In the genomic region with DNA sequence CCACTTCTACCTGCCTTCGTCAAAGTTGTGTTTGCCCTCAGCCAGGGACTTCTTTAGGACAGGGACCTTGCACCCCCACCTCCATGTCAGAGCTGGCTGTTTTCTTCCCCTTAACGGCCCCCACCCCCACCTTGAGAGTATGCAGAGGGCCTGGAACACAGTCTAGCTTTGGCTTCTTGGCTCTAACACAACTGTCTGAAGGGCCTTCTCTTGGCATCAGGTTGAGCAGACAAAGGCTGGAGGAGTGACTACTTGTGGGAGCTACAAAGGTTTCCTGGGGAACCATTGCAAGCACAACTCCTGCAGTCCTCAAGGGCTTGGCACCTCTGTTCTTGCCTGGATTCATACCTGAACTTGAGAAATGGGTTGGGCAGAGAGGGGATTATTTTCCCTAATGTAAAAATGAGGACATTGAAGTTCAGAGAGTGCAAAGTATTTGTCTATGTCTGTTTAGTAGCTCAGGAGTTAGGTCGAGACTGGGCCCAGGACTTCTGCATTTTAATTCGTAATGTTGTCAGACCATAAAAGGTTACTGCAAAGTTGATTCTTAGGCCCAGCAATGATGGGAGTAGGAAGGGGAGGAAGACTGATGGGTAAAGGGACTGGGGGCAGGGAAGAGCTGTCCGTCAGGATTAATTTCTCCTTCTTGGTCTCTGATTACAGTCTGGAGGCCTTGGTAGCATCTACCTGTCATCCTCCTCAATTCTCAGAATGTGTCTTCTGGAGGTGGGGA, we compare ENCODE assay signal across 19 cellular contexts. TPM values are rescaled to one million over a fixed set of nuclear protein-coding genes. Genes with fewer than 3 reads are reported as not detected.
DNase-seq lines count a peak whose midpoint lies in the region; ATAC-seq, FAIRE-seq and TF ChIP-seq lines count a peak whose summit lies in the region.
"Had no signal": no experiment of that assay in that cellular context is flagged by ENCODE, and none has a peak within 500 bp of the region (broad histone marks: within the 10 kb centered on the region; RNA-seq: fewer than 3 reads in every experiment).

No MANE protein-coding gene starts in this region.

- H3K27me3 ChIP-seq in right atrium auricular region (no peaks in the 10 kb centered on the region), gastroesophageal sphincter (peaks cover 11% of the 10 kb centered on the region), suprapubic skin (no peaks in the 10 kb centered on the region)

- no peak for FAIRE-seq in GM12891 (lab: Jason Lieb, UNC)
- FAIRE-seq: A549, GM12892, GM19239, RCC 7860 had no signal

- TF ChIP-seq EP300 in gastroesophageal sphincter (IDR thresholded peaks at IDR 0.05) (no peak), suprapubic skin (IDR thresholded peaks at IDR 0.05) (no peak)

- H3K4me1 ChIP-seq in right atrium auricular region (peaks cover 0 to 27% of the 10 kb centered on the region in 2 donors), gastroesophageal sphincter (peaks cover 0 to 21% (median 0%) of the 10 kb centered on the region in 3 donors), suprapubic skin (peaks cover 52% of the 10 kb centered on the region)
- H3K4me1 ChIP-seq: A549 had no signal

- no peaks in the 10 kb centered on the region for H3K9me3 ChIP-seq in right atrium auricular region
- H3K9me3 ChIP-seq in gastroesophageal sphincter, result no peaks in the 10 kb centered on the region
- H3K9me3 ChIP-seq in suprapubic skin, result no peaks in the 10 kb centered on the region
- H3K9me3 ChIP-seq: A549 had no signal

- intact Hi-C loops in left cardiac atrium (cut with DNase I), result no loop called here

- H3K4me3 ChIP-seq in right atrium auricular region, result peak overlapping the region; percentile 31 to 35
- peak overlapping the region; percentile 18 to 43 for H3K4me3 ChIP-seq in gastroesophageal sphincter
- H3K4me3 ChIP-seq in suprapubic skin, result peak overlapping the region; percentile 50
- H3K4me3 ChIP-seq: A549 had no signal

- ATAC-seq in left cardiac atrium, result no peak
- no peak for ATAC-seq in gastroesophageal sphincter
- ATAC-seq in HG03196 (IDR thresholded peaks at IDR 0.05; ENCODE audit: unreplicated experiment), result no peak
- ATAC-seq: A549 had no signal

- TF ChIP-seq CTCF in right atrium auricular region (IDR thresholded peaks at IDR 0.05) (no peak), gastroesophageal sphincter (IDR thresholded peaks at IDR 0.05) (no peak), suprapubic skin (IDR thresholded peaks at IDR 0.05) (no peak)

- 68 to 72% methylated on average over 4 to 5 of the region's 5 CpGs for WGBS in gastroesophageal sphincter (ENCODE audit: low coverage in 1 of 2), 2 donors
- 69% methylated on average over 5 of the region's 5 CpGs for WGBS in suprapubic skin

- H3K36me3 ChIP-seq in right atrium auricular region, result no peaks in the 10 kb centered on the region
- no peaks in the 10 kb centered on the region for H3K36me3 ChIP-seq in gastroesophageal sphincter
- no peaks in the 10 kb centered on the region for H3K36me3 ChIP-seq in suprapubic skin

- TF ChIP-seq POLR2A in gastroesophageal sphincter (IDR thresholded peaks at IDR 0.05) (no peak), suprapubic skin (IDR thresholded peaks at IDR 0.05) (no peak), GM12891 (IDR thresholded peaks at IDR 0.05; ENCODE audit: low read depth, low read length) (no peak)

- H3K27ac ChIP-seq in right atrium auricular region (peak overlapping the region; percentile 88), gastroesophageal sphincter (peak overlapping the region in 2 of 4 donors; percentile 37 to 85), suprapubic skin (peak overlapping the region; percentile 12)
- H3K27ac ChIP-seq: A549, C4-2B had no signal

- DNase-seq in right atrium auricular region (ENCODE audit: low spot score), result no peak
- no peak for DNase-seq in left cardiac atrium
- DNase-seq in suprapubic skin (ENCODE audit: low spot score in 2 of 2), result no peak
- DNase-seq in GM12891 (ENCODE audit: insufficient read length, low spot score), result no peak
- no peak for DNase-seq in DMS53 (lab: John Stamatoyannopoulos, UW)
- DNase-seq in activated naive CD4-positive, alpha-beta T cell treated with Interleukin-2 at 50 U/mL for 16 hours, result no peak
- DNase-seq: HCEC 1CT, NCI-H1436, NCI-H2107, SHP77 had no signal

TF ChIP-seq in GM12891, 5 proteins besides CTCF, POLR2A, EP300 and RAD21:
- no peak for TF ChIP-seq POU2F2 (IDR thresholded peaks at IDR 0.05; ENCODE audit: low read depth, low read length)
- TF ChIP-seq PAX5 (IDR thresholded peaks at IDR 0.05; ENCODE audit: insufficient read depth, low read length, severe bottlenecking), result no peak
- no peak for TF ChIP-seq POLR2AphosphoS5 (IDR thresholded peaks at IDR 0.05; ENCODE audit: low read depth, low read length)
- TF ChIP-seq SPI1 (IDR thresholded peaks at IDR 0.05; ENCODE audit: low read depth, low read length), result no peak
- TF ChIP-seq TAF1 (IDR thresholded peaks at IDR 0.05; ENCODE audit: low read depth, low read length), result no peak

RNA-seq across cellular contexts. Expression of a gene that starts 2.6 kb away (rescaled TPM):
- total RNA-seq in right atrium auricular region, result 10 to 100 TPM; 20.0 to 47.8 TPM
- 10 to 100 TPM in 1 of 2 donors, 1 to 10 TPM in 1; 7.2 to 15.6 TPM for total RNA-seq in left cardiac atrium
- total RNA-seq in gastroesophageal sphincter, result 100 to 1,000 TPM in 1 of 4 donors, 10 to 100 TPM in 3; 42.5 to 184 (median 77.6) TPM
- 100 to 1,000 TPM in 2 of 4 donors, 10 to 100 TPM in 2; 61.8 to 116 (median 88.6) TPM for total RNA-seq in suprapubic skin
- polyA plus RNA-seq in GM12891 (2012; ENCODE audit: low read depth, missing spikeins), result not detected
- total RNA-seq: HT1080, NCI-H460 had no signal
- polyA plus RNA-seq: A549 had no signal
